ENCODE assay signal across 19 cellular contexts in genomic region chr17:19756551-19756950, GRCh38. TPM values are rescaled to one million over a fixed set of nuclear protein-coding genes. Genes with fewer than 3 reads are reported as not detected.
"Had no signal": no experiment of that assay in that cellular context is flagged by ENCODE, and none has a peak within 500 bp of the region (broad histone marks: within the 10 kb centered on the region; RNA-seq: fewer than 3 reads in every experiment).

No MANE protein-coding gene starts in this region.

- H3K9ac ChIP-seq: neural progenitor cell had no signal

- H3K36me3 Mint-ChIP-seq: immature natural killer cell, naive B cell, neural progenitor cell had no signal

- H3K4me3 ChIP-seq: coronary artery, neural progenitor cell, ovary, right lobe of liver, thyroid gland had no signal

- H3K4me1 Mint-ChIP-seq: activated T-helper 17 cell treated with anti-CD3 and anti-CD28 coated beads, Interleukin-2, amount 50 U/mL, for 72 hours; immature natural killer cell; neural progenitor cell had no signal

- DNase-seq: activated CD4-positive, alpha-beta T cell treated with anti-CD3 and anti-CD28 coated beads for 1 hour; activated CD4-positive, alpha-beta T cell treated with anti-CD3 and anti-CD28 coated beads, Interleukin-2, amount 50 U/mL, for 4 hours; activated naive CD4-positive, alpha-beta T cell treated with Interleukin-2 at 50 U/mL for 16 hours; activated T-cell treated with anti-CD3 and anti-CD28 coated beads for 4 hours; caudate nucleus; effector CD4-positive, alpha-beta T cell; foreskin melanocyte; immature natural killer cell; thyroid gland had no signal

- H3K36me3 ChIP-seq: neural progenitor cell, ovary, right lobe of liver, thyroid gland had no signal

- H2AFZ ChIP-seq: neural progenitor cell had no signal

- H3K4me3 Mint-ChIP-seq: activated T-helper 17 cell treated with anti-CD3 and anti-CD28 coated beads, Interleukin-2, amount 50 U/mL, for 72 hours; immature natural killer cell; neural progenitor cell had no signal

- H3K27ac ChIP-seq: coronary artery, neural progenitor cell, ovary, right lobe of liver, thyroid gland had no signal

- H3K27ac Mint-ChIP-seq: immature natural killer cell, neural progenitor cell had no signal

- H3K27me3 ChIP-seq: neural progenitor cell, ovary, right lobe of liver, thyroid gland had no signal

- H3K9me3 ChIP-seq: ovary, right lobe of liver, thyroid gland had no signal

- H3K9me3 Mint-ChIP-seq: activated T-helper 17 cell treated with anti-CD3 and anti-CD28 coated beads, Interleukin-2, amount 50 U/mL, for 72 hours; immature natural killer cell; naive B cell; neural progenitor cell had no signal

- H3K4me2 ChIP-seq: neural progenitor cell had no signal

RNA-seq across cellular contexts. Expression of gene ALDH3A1, which starts 8.5 kb away (rescaled TPM):
- total RNA-seq: activated T-helper 17 cell treated with anti-CD3 and anti-CD28 coated beads, Interleukin-2, amount 50 U/mL, for 72 hours; mononuclear cell had no signal

RNA-seq across cellular contexts. Expression of gene SLC47A2, which starts 40.2 kb away (rescaled TPM):
- total RNA-seq: activated T-helper 17 cell treated with anti-CD3 and anti-CD28 coated beads, Interleukin-2, amount 50 U/mL, for 72 hours; lung microvascular endothelial cell; mononuclear cell; pulmonary artery endothelial cell; right lobe of liver had no signal
- polyA plus RNA-seq: immature natural killer cell, ovary, urinary bladder had no signal
